ENCODE assay signal across 1 cellular context in genomic region chr17:43020030-43020621, GRCh38.
A peak's percentile ranks its signal among the peaks of the same experiment; 100 is the strongest.
TF ChIP-seq lines count a peak whose summit lies in the region.

No MANE protein-coding gene starts in this region.

TF ChIP-seq in K562, 482 proteins besides CTCF, POLR2A, EP300 and RAD21:
- TF ChIP-seq ATF1 (CRISPR knock-in tag; IDR thresholded peaks at IDR 0.05) (no peak), ATF1 (tag; IDR thresholded peaks at IDR 0.05) (no peak), POLR2H (tag; IDR thresholded peaks at IDR 0.05; ENCODE audit: low read depth) (peak; percentile 63), ZBTB40 (IDR thresholded peaks at IDR 0.05) (peak; percentile 31; the same call in 1 of the 2 replicates), ZBTB40 (CRISPR knock-in tag; IDR thresholded peaks at IDR 0.05) (no peak), ZC3H4 (CRISPR knock-in tag; IDR thresholded peaks at IDR 0.05; ENCODE audit: borderline replicate concordance) (peak; percentile 60; the same call in 1 of the 2 replicates), SMARCA5 (IDR thresholded peaks at IDR 0.05) (no peak), ZNF584 (CRISPR knock-in tag; IDR thresholded peaks at IDR 0.05; ENCODE audit: low read depth) (peak; percentile 49; the same call in 1 of the 2 replicates), E2F8 (IDR thresholded peaks at IDR 0.05; ENCODE audit: low read depth, partially characterized antibody) (no peak), GABPA (tag; conservative IDR thresholded peaks at IDR 0.05; ENCODE audit: low read depth) (peak; percentile 78), RBM39 (optimal IDR thresholded peaks at IDR 0.05; ENCODE audit: low read depth, low read length) (no peak), ATF3 (IDR thresholded peaks at IDR 0.05) (peak; percentile 59; the same call in 1 of the 2 replicates), ATF3 (CRISPR knock-in tag; conservative IDR thresholded peaks at IDR 0.05) (no peak), ZNF644 (tag; IDR thresholded peaks at IDR 0.05; ENCODE audit: low read depth) (0 out of 2 replicates have a peak, but pooled peaks have one; percentile 2), CEBPG (CRISPR knock-in tag; IDR thresholded peaks at IDR 0.05) (peak; percentile 32; the same call in 1 of the 2 replicates), CEBPG (tag; conservative IDR thresholded peaks at IDR 0.05 in 1 of 2, IDR thresholded peaks at IDR 0.05 in 1 of 2) (no peak; a peak in 1 of 4 replicates), RCOR1 (IDR thresholded peaks at IDR 0.05; ENCODE audit: borderline replicate concordance in 1 of 2, low read depth in 2 of 2, low read length in 2 of 2) (peak in 1 of 2 experiments; percentile 41; a peak in 1 of 4 replicates), MCM7 (IDR thresholded peaks at IDR 0.05) (no peak), ZBTB12 (CRISPR knock-in tag; IDR thresholded peaks at IDR 0.05) (peak; percentile 7; the same call in 1 of the 2 replicates), ZFX (CRISPR knock-in tag; IDR thresholded peaks at IDR 0.05) (peak; percentile 29; the same call in 1 of the 2 replicates), ETV1 (tag; conservative IDR thresholded peaks at IDR 0.05; ENCODE audit: low read depth) (0 out of 2 replicates have a peak, but pooled peaks have one; percentile 29), MYBL2 (IDR thresholded peaks at IDR 0.05; ENCODE audit: low read depth) (no peak), MYBL2 (CRISPR knock-in tag; IDR thresholded peaks at IDR 0.05; ENCODE audit: borderline replicate concordance) (no peak), ZBTB43 (CRISPR knock-in tag; IDR thresholded peaks at IDR 0.05) (no peak), ZNF175 (CRISPR knock-in tag; IDR thresholded peaks at IDR 0.05; ENCODE audit: low read depth) (peak; percentile 44; the same call in 1 of the 2 replicates), E2F1 (CRISPR knock-in tag; IDR thresholded peaks at IDR 0.05) (no peak)
